Comparison of ENCODE assay signal across 15 cellular contexts in genomic region chr2:109346601-109347228, GRCh38.
"Had no signal": no experiment of that assay in that cellular context is flagged by ENCODE, and none has a peak within 500 bp of the region (broad histone marks: within the 10 kb centered on the region; RNA-seq: fewer than 3 reads in every experiment).

No MANE protein-coding gene starts in this region.

- H3K79me2 ChIP-seq: hepatocyte had no signal

- H3K27ac ChIP-seq: breast epithelium, coronary artery, hepatocyte had no signal

- H3K27me3 Mint-ChIP-seq: activated T-cell treated with anti-CD3 and anti-CD28 coated beads, Interleukin-2, amount 50 U/mL, for 24 hours had no signal

- H3K27me3 ChIP-seq: breast epithelium, hepatocyte had no signal

- H2AFZ ChIP-seq: hepatocyte had no signal

- ATAC-seq: activated CD8-positive, alpha-beta T cell treated with anti-CD3 and anti-CD28 coated beads, Interleukin-2, amount 10 ng/mL, durations not matched to agents 7 days and 5 days; left cardiac atrium; natural killer cell treated with Interleukin-12 subunit alpha and Interleukin-12 subunit beta and Interleukin-15 and Interleukin-18, amount 100 ng/mL, for 72 hours had no signal

- H3K4me3 ChIP-seq: breast epithelium, coronary artery, hepatocyte had no signal

- H3K4me1 ChIP-seq: breast epithelium had no signal

- H3K4me3 Mint-ChIP-seq: activated CD8-positive, alpha-beta T cell treated with anti-CD3 and anti-CD28 coated beads, Interleukin-2, amount 10 ng/mL, durations not matched to agents 7 days and 5 days; activated naive CD4-positive, alpha-beta T cell treated with anti-CD3 and anti-CD28 coated beads for 36 hours; activated T-cell treated with anti-CD3 and anti-CD28 coated beads, Interleukin-2, amount 50 U/mL, for 24 hours; natural killer cell treated with Interleukin-12 subunit alpha and Interleukin-12 subunit beta and Interleukin-15 and Interleukin-18, amount 100 ng/mL, for 72 hours had no signal

- H3K36me3 Mint-ChIP-seq: natural killer cell treated with Interleukin-12 subunit alpha and Interleukin-12 subunit beta and Interleukin-15 and Interleukin-18, amount 100 ng/mL, for 72 hours had no signal

- H3K36me3 ChIP-seq: breast epithelium had no signal

- H3K9me3 Mint-ChIP-seq: activated naive CD4-positive, alpha-beta T cell treated with anti-CD3 and anti-CD28 coated beads for 36 hours; activated T-cell treated with anti-CD3 and anti-CD28 coated beads, Interleukin-2, amount 50 U/mL, for 24 hours; activated T-helper 2 cell treated with anti-CD3 and anti-CD28 coated beads, Interferon-gamma antibody, Interleukin-2, Interleukin-4, amounts not matched to agents 10 μg/mL and 5 μg/mL and 100 μg/mL, durations not matched to agents 14 hours and 24 hours and 36 hours; natural killer cell treated with Interleukin-12 subunit alpha and Interleukin-12 subunit beta and Interleukin-15 and Interleukin-18, amount 100 ng/mL, for 72 hours had no signal

- H3K9me3 ChIP-seq: breast epithelium had no signal

- DNase-seq: activated CD4-positive, alpha-beta T cell treated with anti-CD3 and anti-CD28 coated beads for 48 hours; activated CD4-positive, CD25-positive, alpha-beta regulatory T cell; activated CD8-positive, alpha-beta T cell treated with anti-CD3 and anti-CD28 coated beads, Interleukin-2, amount 10 ng/mL, durations not matched to agents 7 days and 5 days; activated naive CD4-positive, alpha-beta T cell treated with anti-CD3 and anti-CD28 coated beads for 36 hours; activated T-cell treated with anti-CD3 and anti-CD28 coated beads, Interleukin-2, amount 50 U/mL, for 24 hours; aorta; left cardiac atrium; mesenchymal stem cell; stimulated activated naive CD4-positive, alpha-beta T cell; T-helper 9 cell had no signal

- H3K27ac Mint-ChIP-seq: activated naive CD4-positive, alpha-beta T cell treated with anti-CD3 and anti-CD28 coated beads for 36 hours; activated T-cell treated with anti-CD3 and anti-CD28 coated beads, Interleukin-2, amount 50 U/mL, for 24 hours; activated T-helper 2 cell treated with anti-CD3 and anti-CD28 coated beads, Interferon-gamma antibody, Interleukin-2, Interleukin-4, amounts not matched to agents 10 μg/mL and 5 μg/mL and 100 μg/mL, durations not matched to agents 14 hours and 24 hours and 36 hours; natural killer cell treated with Interleukin-12 subunit alpha and Interleukin-12 subunit beta and Interleukin-15 and Interleukin-18, amount 100 ng/mL, for 72 hours had no signal

- H3K4me2 ChIP-seq: hepatocyte had no signal
